In genomic region chr3:125356140-125357026, GRCh38 we compare ENCODE assay signal across 1 cellular context.
TF ChIP-seq lines count a peak whose summit lies in the region.

No MANE protein-coding gene starts in this region.

TF ChIP-seq in GM23338, 12 proteins besides CTCF, POLR2A, EP300 and RAD21 (continued from another document):
- TF ChIP-seq, protein P1, sequence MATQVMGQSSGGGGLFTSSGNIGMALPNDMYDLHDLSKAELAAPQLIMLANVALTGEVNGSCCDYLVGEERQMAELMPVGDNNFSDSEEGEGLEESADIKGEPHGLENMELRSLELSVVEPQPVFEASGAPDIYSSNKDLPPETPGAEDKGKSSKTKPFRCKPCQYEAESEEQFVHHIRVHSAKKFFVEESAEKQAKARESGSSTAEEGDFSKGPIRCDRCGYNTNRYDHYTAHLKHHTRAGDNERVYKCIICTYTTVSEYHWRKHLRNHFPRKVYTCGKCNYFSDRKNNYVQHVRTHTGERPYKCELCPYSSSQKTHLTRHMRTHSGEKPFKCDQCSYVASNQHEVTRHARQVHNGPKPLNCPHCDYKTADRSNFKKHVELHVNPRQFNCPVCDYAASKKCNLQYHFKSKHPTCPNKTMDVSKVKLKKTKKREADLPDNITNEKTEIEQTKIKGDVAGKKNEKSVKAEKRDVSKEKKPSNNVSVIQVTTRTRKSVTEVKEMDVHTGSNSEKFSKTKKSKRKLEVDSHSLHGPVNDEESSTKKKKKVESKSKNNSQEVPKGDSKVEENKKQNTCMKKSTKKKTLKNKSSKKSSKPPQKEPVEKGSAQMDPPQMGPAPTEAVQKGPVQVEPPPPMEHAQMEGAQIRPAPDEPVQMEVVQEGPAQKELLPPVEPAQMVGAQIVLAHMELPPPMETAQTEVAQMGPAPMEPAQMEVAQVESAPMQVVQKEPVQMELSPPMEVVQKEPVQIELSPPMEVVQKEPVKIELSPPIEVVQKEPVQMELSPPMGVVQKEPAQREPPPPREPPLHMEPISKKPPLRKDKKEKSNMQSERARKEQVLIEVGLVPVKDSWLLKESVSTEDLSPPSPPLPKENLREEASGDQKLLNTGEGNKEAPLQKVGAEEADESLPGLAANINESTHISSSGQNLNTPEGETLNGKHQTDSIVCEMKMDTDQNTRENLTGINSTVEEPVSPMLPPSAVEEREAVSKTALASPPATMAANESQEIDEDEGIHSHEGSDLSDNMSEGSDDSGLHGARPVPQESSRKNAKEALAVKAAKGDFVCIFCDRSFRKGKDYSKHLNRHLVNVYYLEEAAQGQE (IDR thresholded peaks at IDR 0.05; ENCODE audit: unreplicated experiment), result no peak
- TF ChIP-seq NANOG (IDR thresholded peaks at IDR 0.05; ENCODE audit: borderline replicate concordance) (no peak), JUNB (IDR thresholded peaks at IDR 0.05; ENCODE audit: unreplicated experiment) (no peak), POLR2AphosphoS5 (IDR thresholded peaks at IDR 0.05; ENCODE audit: low read depth) (no peak)
